ENCODE assay signal across 8 cellular contexts in the genomic region with DNA sequence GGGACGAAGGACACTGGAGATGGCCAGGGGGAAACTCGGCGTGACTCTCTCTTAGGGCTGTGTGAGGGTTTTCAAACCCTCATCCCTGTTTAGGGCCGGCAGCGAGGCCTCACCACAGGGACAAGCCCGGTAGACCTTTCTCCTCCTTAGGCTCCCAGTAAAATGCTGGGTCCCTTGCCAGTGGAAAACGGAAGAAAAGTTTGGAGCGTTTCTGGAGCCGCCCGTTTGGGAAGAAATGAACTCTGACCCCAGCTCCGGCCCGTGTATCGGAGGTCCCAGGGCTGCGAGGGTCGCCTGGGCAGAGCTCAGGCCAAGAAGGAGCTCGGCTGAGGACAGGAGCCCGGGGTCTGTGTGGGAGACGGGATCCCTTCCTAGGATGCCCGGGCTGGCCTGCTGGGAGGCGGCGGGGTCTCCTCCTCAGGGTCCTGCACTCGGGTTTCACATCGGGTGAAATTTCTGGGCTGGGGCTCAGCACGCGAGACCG. TPM values are rescaled to one million over a fixed set of nuclear protein-coding genes. Genes with fewer than 3 reads are reported as not detected.
DNase-seq lines count a peak whose midpoint lies in the region; ATAC-seq and TF ChIP-seq lines count a peak whose summit lies in the region.

No MANE protein-coding gene starts in this region.

- ATAC-seq in activated CD4-positive, CD25-positive, alpha-beta regulatory T cell treated with anti-CD3 and anti-CD28 coated beads, Interleukin-2, amount 50 U/mL, for 24 hours, result peak; percentile 2 to 3

- no peaks in the 10 kb centered on the region for H3K9me3 Mint-ChIP-seq in neural crest cell

- peak overlapping the region; percentile 79 for H3K27ac ChIP-seq in epithelial cell of prostate

- peak overlapping the region; percentile 78 for H3K4me3 Mint-ChIP-seq in neural crest cell

- H3K27me3 Mint-ChIP-seq in neural crest cell (ENCODE audit: low read depth), result peaks cover 53% of the 10 kb centered on the region

- DNase-seq in activated CD4-positive, CD25-positive, alpha-beta regulatory T cell (lab: John Stamatoyannopoulos, UW), result no peak
- DNase-seq in RPMI8226, result peak; percentile 43
- DNase-seq in epithelial cell of prostate (ENCODE audit: low read depth, low spot score), result no peak
- peak; percentile 32 for DNase-seq in neural crest cell (ENCODE audit: low read depth, low spot score)
- DNase-seq in glomerular visceral epithelial cell (ENCODE audit: extremely low spot score), result no peak
- DNase-seq in globus pallidus (ENCODE audit: low spot score), result no peak
- no peak for DNase-seq in stimulated activated CD4-positive, alpha-beta T cell treated with anti-CD3 and anti-CD28 coated beads, Interleukin-4, amount 100 ng/mL, for 4 hours

- no peaks in the 10 kb centered on the region for H3K36me3 Mint-ChIP-seq in neural crest cell (ENCODE audit: low read depth)

- no peak overlapping the region for H3K27ac Mint-ChIP-seq in neural crest cell (ENCODE audit: unreplicated experiment)

- peaks cover 25% of the 10 kb centered on the region for H3K4me1 Mint-ChIP-seq in neural crest cell

- no peak for TF ChIP-seq CTCF in neural crest cell (conservative IDR thresholded peaks at IDR 0.05)

RNA-seq across cellular contexts. Expression of a gene that starts 23.2 kb away (rescaled TPM):
- total RNA-seq in neural crest cell, result 14.9 and 15.9 TPM in 2 replicates

RNA-seq across cellular contexts. Expression of a gene that starts 29.9 kb away (rescaled TPM):
- total RNA-seq in neural crest cell, result 0.35 TPM in 1 of 2 replicates, not detected in the other

RNA-seq across cellular contexts. Expression of a gene that starts 45.7 kb away (rescaled TPM):
- 19.7 and 21.1 TPM in 2 replicates for total RNA-seq in neural crest cell

RNA-seq across cellular contexts. Expression of a gene that starts 59.0 kb away (rescaled TPM):
- total RNA-seq in neural crest cell, result not detected in 2 replicates

Comparison
In these comparisons a context has a peak if more than half of its experiments do, and no peak if none do; other contexts are left out.
1. DNase-seq: peak in RPMI8226 (single experiment) and neural crest cell (single experiment); none in activated CD4-positive, CD25-positive, alpha-beta regulatory T cell (0 of 4), epithelial cell of prostate (single experiment), glomerular visceral epithelial cell (single experiment), globus pallidus (single experiment) and stimulated activated CD4-positive, alpha-beta T cell treated with anti-CD3 and anti-CD28 coated beads, Interleukin-4, amount 100 ng/mL, for 4 hours (0 of 2).